Comparison of ENCODE assay signal across 24 cellular contexts in genomic region chr9:38652044-38652443, GRCh38. TPM values are rescaled to one million over a fixed set of nuclear protein-coding genes. Genes with fewer than 3 reads are reported as not detected.
"Had no signal": no experiment of that assay in that cellular context is flagged by ENCODE, and none has a peak within 500 bp of the region (broad histone marks: within the 10 kb centered on the region; RNA-seq: fewer than 3 reads in every experiment).

No MANE protein-coding gene starts in this region.

- H3K4me1 ChIP-seq: foreskin keratinocyte, left lung, psoas muscle, right lobe of liver, stomach had no signal

- H3K36me3 Mint-ChIP-seq: activated CD4-positive, alpha-beta memory T cell treated with anti-CD3 and anti-CD28 coated beads for 36 hours; activated naive CD4-positive, alpha-beta T cell treated with anti-CD3 and anti-CD28 coated beads, Interleukin-2, amount 50 U/mL, for 72 hours; memory B cell; naive B cell had no signal

- H3K9me3 ChIP-seq: left lung, psoas muscle, right lobe of liver, stomach had no signal

- ATAC-seq: foreskin keratinocyte, left lung, psoas muscle, right lobe of liver had no signal

- DNase-seq: activated CD4-positive, alpha-beta memory T cell treated with anti-CD3 and anti-CD28 coated beads for 36 hours; activated gamma-delta T cell treated with Interleukin-2 at 50 U/mL for 16 hours; activated T-cell treated with anti-CD3 and anti-CD28 coated beads for 4 hours; amniotic stem cell; central memory CD4-positive, alpha-beta T cell; endodermal cell; left lung; naive B cell; psoas muscle; right lobe of liver; stimulated activated CD4-positive, alpha-beta T cell treated with anti-CD3 and anti-CD28 coated beads, Interleukin-15, amount 100 ng/mL, for 24 hours; stimulated activated CD4-positive, alpha-beta T cell treated with anti-CD3 and anti-CD28 coated beads, Interleukin-2, amount 100 ng/mL, for 48 hours; stomach; trophoblast cell had no signal

- H3K4me3 ChIP-seq: left lung, psoas muscle, right lobe of liver, stomach had no signal

- H3K4me1 Mint-ChIP-seq: endodermal cell, naive B cell, neural crest cell had no signal

- H3K4me3 Mint-ChIP-seq: activated CD4-positive, alpha-beta memory T cell treated with anti-CD3 and anti-CD28 coated beads for 36 hours; activated CD4-positive, alpha-beta T cell treated with anti-CD3 and anti-CD28 coated beads for 36 hours; activated T-helper 1 cell treated with anti-CD3 and anti-CD28 coated beads, Interleukin-12 subunit alpha, Interleukin-12 subunit beta, Interleukin-2, Interleukin-4 antibody, amounts not matched to agents 30 ng/mL and 10 ng/mL and 1 ng/mL, durations not matched to agents 14 hours and 24 hours and 36 hours; endodermal cell; memory B cell; neural crest cell; T-helper 2 cell treated with Interferon-gamma antibody and Interleukin-4, amounts not matched to agents 5 μg/mL and 100 μg/mL, for 36 hours had no signal

- H3K27ac Mint-ChIP-seq: activated CD4-positive, alpha-beta memory T cell treated with anti-CD3 and anti-CD28 coated beads for 36 hours; activated CD4-positive, alpha-beta T cell treated with anti-CD3 and anti-CD28 coated beads for 36 hours; activated naive CD4-positive, alpha-beta T cell treated with anti-CD3 and anti-CD28 coated beads, Interleukin-2, amount 50 U/mL, for 72 hours; activated T-helper 1 cell treated with anti-CD3 and anti-CD28 coated beads, Interleukin-12 subunit alpha, Interleukin-12 subunit beta, Interleukin-2, Interleukin-4 antibody, amounts not matched to agents 30 ng/mL and 10 ng/mL and 1 ng/mL, durations not matched to agents 14 hours and 24 hours and 36 hours; endodermal cell; memory B cell; T-helper 2 cell treated with Interferon-gamma antibody and Interleukin-4, amounts not matched to agents 5 μg/mL and 100 μg/mL, for 36 hours had no signal

- H3K27me3 ChIP-seq: right lobe of liver had no signal

- H3K9me3 Mint-ChIP-seq: activated CD4-positive, alpha-beta memory T cell treated with anti-CD3 and anti-CD28 coated beads for 36 hours; activated naive CD4-positive, alpha-beta T cell treated with anti-CD3 and anti-CD28 coated beads, Interleukin-2, amount 50 U/mL, for 72 hours; activated T-helper 1 cell treated with anti-CD3 and anti-CD28 coated beads, Interleukin-12 subunit alpha, Interleukin-12 subunit beta, Interleukin-2, Interleukin-4 antibody, amounts not matched to agents 30 ng/mL and 10 ng/mL and 1 ng/mL, durations not matched to agents 14 hours and 24 hours and 36 hours; memory B cell; neural crest cell; T-helper 2 cell treated with Interferon-gamma antibody and Interleukin-4, amounts not matched to agents 5 μg/mL and 100 μg/mL, for 36 hours had no signal

- H3K36me3 ChIP-seq: left lung, right lobe of liver, stomach had no signal

- H3K27ac ChIP-seq: epithelial cell of prostate, foreskin keratinocyte, left lung, psoas muscle, right lobe of liver, stomach had no signal

RNA-seq across cellular contexts. Expression of gene ANKRD18A, which starts 31.6 kb away (rescaled TPM):
- total RNA-seq: fibroblast of lung, osteoblast had no signal
